ENCODE assay signal across 24 cellular contexts in genomic region chr2:224895377-224895776, GRCh38.
A peak's percentile ranks its signal among the peaks of the same experiment; 100 is the strongest.
DNase-seq lines count a peak whose midpoint lies in the region; ATAC-seq and TF ChIP-seq lines count a peak whose summit lies in the region.
"Had no signal": no experiment of that assay in that cellular context is flagged by ENCODE, and none has a peak within 500 bp of the region (broad histone marks: within the 10 kb centered on the region; RNA-seq: fewer than 3 reads in every experiment).

No MANE protein-coding gene starts in this region.

- H3K4me3 ChIP-seq in spleen (no peak overlapping the region), GM23248 (no peak overlapping the region)
- H3K4me3 ChIP-seq: pancreas, right lobe of liver, testis, vagina had no signal

- peaks cover 7% of the 10 kb centered on the region; the same call in 1 of the 2 replicates for H3F3A ChIP-seq in GM23248 (ENCODE audit: insufficient read depth)

- H3K4me3 Mint-ChIP-seq in activated T-cell treated with anti-CD3 and anti-CD28 coated beads, Interleukin-2, amount 50 U/mL, for 72 hours, result peak overlapping the region in 1 of 2 donors; percentile 80
- H3K4me3 Mint-ChIP-seq in activated naive CD8-positive, alpha-beta T cell treated with anti-CD3 and anti-CD28 coated beads, Interleukin-2, amount 50 U/mL, for 24 hours, result no peak overlapping the region
- no peak overlapping the region for H3K4me3 Mint-ChIP-seq in progenitor cell of endocrine pancreas (ENCODE audit: low read depth)
- H3K4me3 Mint-ChIP-seq: endodermal cell had no signal

- H3K9me3 ChIP-seq in spleen (no peaks in the 10 kb centered on the region), GM23248 (ENCODE audit: low read depth) (no peaks in the 10 kb centered on the region)
- H3K9me3 ChIP-seq: pancreas, right lobe of liver, testis, vagina had no signal

- peaks cover 12 to 34% of the 10 kb centered on the region in 2 donors for H3K36me3 Mint-ChIP-seq in activated T-cell treated with anti-CD3 and anti-CD28 coated beads, Interleukin-2, amount 50 U/mL, for 72 hours (ENCODE audit: insufficient read depth in 2 of 2)
- peaks cover 66% of the 10 kb centered on the region for H3K36me3 Mint-ChIP-seq in activated naive CD8-positive, alpha-beta T cell treated with anti-CD3 and anti-CD28 coated beads, Interleukin-2, amount 50 U/mL, for 24 hours (ENCODE audit: low read depth)
- H3K36me3 Mint-ChIP-seq in progenitor cell of endocrine pancreas (ENCODE audit: insufficient read depth), result no peaks in the 10 kb centered on the region

- H4K20me1 ChIP-seq in GM23248 (ENCODE audit: insufficient read depth), result no peaks in the 10 kb centered on the region

- H3K36me3 ChIP-seq in spleen (peaks cover 0 to 59% (median 10%) of the 10 kb centered on the region in 6 donors), GM23248 (ENCODE audit: low read depth) (0 out of 2 replicates have a peak, but pooled peaks cover 5% of the 10 kb centered on the region)
- H3K36me3 ChIP-seq: pancreas, right lobe of liver, vagina had no signal

- DNase-seq in activated T-cell treated with anti-CD3 and anti-CD28 coated beads, Interleukin-2, amount 50 U/mL, for 72 hours, result no peak
- no peak for DNase-seq in activated T-cell treated with anti-CD3 and anti-CD28 coated beads for 4 hours
- no peak for DNase-seq in activated naive CD8-positive, alpha-beta T cell treated with anti-CD3 and anti-CD28 coated beads, Interleukin-2, amount 50 U/mL, for 24 hours
- DNase-seq in spleen, result no peak
- DNase-seq in occipital lobe (lab: John Stamatoyannopoulos, UW), result no peak
- no peak for DNase-seq in GM23248
- no peak for DNase-seq in progenitor cell of endocrine pancreas (ENCODE audit: low spot score, unreplicated experiment)
- DNase-seq: ACHN; activated CD4-positive, alpha-beta T cell treated with anti-CD3 and anti-CD28 coated beads for 48 hours; CD4-positive, alpha-beta memory T cell; DMS53; endodermal cell; NCI-H1417 treated with DMSO at 0.1 percent for 48 hours; NCI-H446 treated with DMSO at 0.1 percent for 48 hours; pancreas; right lobe of liver; stimulated activated CD4-positive, alpha-beta T cell treated with anti-CD3 and anti-CD28 coated beads, Interleukin-15, amount 100 ng/mL, for 24 hours; stimulated activated CD8-positive, alpha-beta memory T cell treated with anti-CD3 and anti-CD28 coated beads, Interleukin-4, amount 100 ng/mL, for 48 hours; SW 1271; testis had no signal

- H3K27me3 ChIP-seq in spleen (replicated peaks in 1 of 7) (no peaks in the 10 kb centered on the region), GM23248 (replicated peaks; ENCODE audit: insufficient read depth) (no peaks in the 10 kb centered on the region)
- H3K27me3 ChIP-seq: pancreas, right lobe of liver, testis, vagina had no signal

- intact Hi-C loops in spleen (cut with DNase I; ENCODE audit: low total_unique reads), result no loop called here

- TF ChIP-seq CTCF in spleen (IDR thresholded peaks at IDR 0.05 in 8 of 11, conservative IDR thresholded peaks at IDR 0.05 in 3 of 11) (no peak), progenitor cell of endocrine pancreas (IDR thresholded peaks at IDR 0.05; ENCODE audit: unreplicated experiment) (no peak)

- H3K27ac ChIP-seq in spleen (peak overlapping the region in 5 of 8 donors; percentile 52 to 75 (median 74)), GM23248 (no peak overlapping the region)
- H3K27ac ChIP-seq: pancreas, right lobe of liver, testis, vagina had no signal

- H3K79me2 ChIP-seq in GM23248 (ENCODE audit: insufficient read depth), result peaks cover 40% of the 10 kb centered on the region

- no peaks in the 10 kb centered on the region for H3K9me2 ChIP-seq in GM23248 (ENCODE audit: insufficient read depth)

- TF ChIP-seq POLR2A in spleen (IDR thresholded peaks at IDR 0.05), result no peak

- H3K4me1 ChIP-seq in spleen (peaks cover 7 to 57% (median 26%) of the 10 kb centered on the region in 6 donors), GM23248 (ENCODE audit: insufficient read depth) (no peaks in the 10 kb centered on the region)
- H3K4me1 ChIP-seq: pancreas, right lobe of liver, testis, vagina had no signal

- no peaks in the 10 kb centered on the region for H3K9me3 Mint-ChIP-seq in activated T-cell treated with anti-CD3 and anti-CD28 coated beads, Interleukin-2, amount 50 U/mL, for 72 hours
- H3K9me3 Mint-ChIP-seq in activated naive CD8-positive, alpha-beta T cell treated with anti-CD3 and anti-CD28 coated beads, Interleukin-2, amount 50 U/mL, for 24 hours, result no peaks in the 10 kb centered on the region
- H3K9me3 Mint-ChIP-seq in progenitor cell of endocrine pancreas (ENCODE audit: low read depth), result no peaks in the 10 kb centered on the region
- H3K9me3 Mint-ChIP-seq: CD4-positive, alpha-beta memory T cell; endodermal cell; IgD-negative memory B cell had no signal

- 66 to 84% (median 84%) methylated on average over 1 of the region's 1 CpG for WGBS in spleen, 5 donors
- WGBS in GM23248 (ENCODE audit: low coverage in 1 of 2, low lambda C conversion rate in 2 of 2, missing lambda C conversion rate in 2 of 2), 2 experiments, result 100% methylated on average over 1 of the region's 1 CpG

- ATAC-seq in activated T-cell treated with anti-CD3 and anti-CD28 coated beads, Interleukin-2, amount 50 U/mL, for 72 hours (replicated peaks in 1 of 2), result no peak
- ATAC-seq in GM18868 (IDR thresholded peaks at IDR 0.05; ENCODE audit: unreplicated experiment), result peak; percentile 23
- no peak for ATAC-seq in activated naive CD8-positive, alpha-beta T cell treated with anti-CD3 and anti-CD28 coated beads, Interleukin-2, amount 50 U/mL, for 24 hours
- ATAC-seq: pancreas, right lobe of liver, Right ventricle myocardium inferior had no signal

- H3K4me2 ChIP-seq in GM23248 (ENCODE audit: unreplicated experiment), result no peak overlapping the region

- H3K27ac Mint-ChIP-seq in activated T-cell treated with anti-CD3 and anti-CD28 coated beads, Interleukin-2, amount 50 U/mL, for 72 hours, result peak overlapping the region; percentile 83
- peak overlapping the region; percentile 88 for H3K27ac Mint-ChIP-seq in activated naive CD8-positive, alpha-beta T cell treated with anti-CD3 and anti-CD28 coated beads, Interleukin-2, amount 50 U/mL, for 24 hours
- no peak overlapping the region for H3K27ac Mint-ChIP-seq in progenitor cell of endocrine pancreas
- H3K27ac Mint-ChIP-seq: endodermal cell had no signal

- H3K27me3 Mint-ChIP-seq in activated T-cell treated with anti-CD3 and anti-CD28 coated beads, Interleukin-2, amount 50 U/mL, for 72 hours (ENCODE audit: low read depth), result no peaks in the 10 kb centered on the region
- H3K27me3 Mint-ChIP-seq in activated naive CD8-positive, alpha-beta T cell treated with anti-CD3 and anti-CD28 coated beads, Interleukin-2, amount 50 U/mL, for 24 hours, result no peaks in the 10 kb centered on the region
- peaks cover 5% of the 10 kb centered on the region for H3K27me3 Mint-ChIP-seq in progenitor cell of endocrine pancreas
- H3K27me3 Mint-ChIP-seq: CD4-positive, alpha-beta memory T cell; IgD-negative memory B cell had no signal

- H3K4me1 Mint-ChIP-seq in activated T-cell treated with anti-CD3 and anti-CD28 coated beads, Interleukin-2, amount 50 U/mL, for 72 hours (ENCODE audit: low read depth), result peaks cover 69% of the 10 kb centered on the region
- H3K4me1 Mint-ChIP-seq in activated naive CD8-positive, alpha-beta T cell treated with anti-CD3 and anti-CD28 coated beads, Interleukin-2, amount 50 U/mL, for 24 hours, result peaks cover 65% of the 10 kb centered on the region
- H3K4me1 Mint-ChIP-seq in progenitor cell of endocrine pancreas (ENCODE audit: low read depth), result peaks cover 2% of the 10 kb centered on the region
- H3K4me1 Mint-ChIP-seq: endodermal cell had no signal

- in situ Hi-C loops in GM23248 (cut with MboI), result loop anchor here (25.0 kb wide), 1 partner anchor 742 kb away; no protein-coding TSS in a partner anchor

- no peak overlapping the region for H2AFZ ChIP-seq in GM23248

- H3K9ac ChIP-seq in GM23248, result no peak overlapping the region
